ENCODE assay signal across 8 cellular contexts in the genomic region with DNA sequence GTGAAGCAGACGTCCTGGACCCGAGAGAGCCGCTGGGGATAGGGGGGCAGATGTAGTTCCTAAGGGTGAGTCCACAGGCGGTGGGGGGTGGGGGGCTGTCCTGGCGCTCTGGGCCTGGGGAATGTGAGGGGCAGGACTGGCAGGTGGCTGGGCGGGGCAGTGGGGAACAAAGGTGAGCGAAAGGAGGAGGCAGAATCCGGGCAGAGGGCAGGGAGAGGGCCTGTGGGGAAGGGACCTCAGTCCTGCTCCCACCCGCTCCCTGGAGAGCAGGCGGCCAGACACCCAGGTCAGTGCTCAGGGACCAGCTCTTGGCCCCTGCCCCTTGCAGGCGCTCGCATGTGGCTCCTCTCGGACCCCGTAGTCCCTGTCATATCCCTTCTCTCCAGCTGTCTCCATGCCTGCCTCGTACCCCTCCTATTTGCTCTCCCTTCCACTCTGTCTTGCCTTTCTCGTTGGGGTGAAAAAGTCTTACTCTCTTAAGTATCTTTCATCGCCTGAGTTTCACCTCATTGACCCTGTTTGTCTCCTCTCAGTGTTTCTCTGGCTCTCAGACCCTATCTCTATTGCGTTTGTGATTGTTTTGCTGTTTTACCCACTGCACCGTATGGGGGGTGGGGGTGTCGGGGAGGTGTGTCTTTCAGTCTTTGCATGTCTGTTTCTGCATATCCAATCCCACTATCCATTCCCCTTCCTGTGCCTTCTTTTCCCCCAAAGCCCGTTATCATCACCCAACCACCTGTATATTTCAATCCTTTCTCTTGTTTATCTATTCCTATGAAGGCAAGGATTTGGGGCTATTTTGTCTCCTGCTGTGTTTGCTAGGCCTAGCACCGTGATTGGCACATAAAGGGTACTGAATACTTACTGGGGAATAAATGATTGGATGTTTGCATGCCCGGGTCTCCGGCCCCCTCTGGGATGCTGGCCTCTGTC. TPM values are rescaled to one million over a fixed set of nuclear protein-coding genes. Genes with fewer than 3 reads are reported as not detected.
DNase-seq lines count a peak whose midpoint lies in the region; ATAC-seq and TF ChIP-seq lines count a peak whose summit lies in the region.

No MANE protein-coding gene starts in this region.

- peak overlapping the region; percentile 95 for H3K4me2 ChIP-seq in KMS-11

- H3K4me3 Mint-ChIP-seq in natural killer cell, result peak overlapping the region; percentile 21

- H3K9me3 ChIP-seq in BE2C, result no peaks in the 10 kb centered on the region

- H3K36me3 Mint-ChIP-seq in natural killer cell, result no peaks in the 10 kb centered on the region

- no peak for ATAC-seq in natural killer cell
- no peak for ATAC-seq in GM21717 (IDR thresholded peaks at IDR 0.05; ENCODE audit: unreplicated experiment)
- ATAC-seq in GM18505 (IDR thresholded peaks at IDR 0.05; ENCODE audit: unreplicated experiment), result no peak

- H3K4me1 ChIP-seq in BE2C, result no peaks in the 10 kb centered on the region; the same call in 1 of the 2 replicates
- peaks cover 40% of the 10 kb centered on the region for H3K4me1 ChIP-seq in KMS-11 (ENCODE audit: low read depth, poor library complexity, severe bottlenecking)

- no peak for TF ChIP-seq POLR2A in GM18505 (IDR thresholded peaks at IDR 0.05; ENCODE audit: borderline replicate concordance, extremely low read depth, insufficient read depth, insufficient read length)

- TF ChIP-seq CTCF in BE2C (IDR thresholded peaks at IDR 0.05; ENCODE audit: low read depth, low read length), result no peak
- no peak for TF ChIP-seq CTCF in KMS-11 (conservative IDR thresholded peaks at IDR 0.05; ENCODE audit: low read depth, low read length)
- no peak for TF ChIP-seq CTCF in choroid plexus epithelial cell (conservative IDR thresholded peaks at IDR 0.05; ENCODE audit: low read depth, low read length)
- no peak for TF ChIP-seq CTCF in natural killer cell (IDR thresholded peaks at IDR 0.05)

- H3K4me3 ChIP-seq in BE2C (ENCODE audit: low read depth, low read length) (peak overlapping the region; percentile 78), KMS-11 (IDR thresholded peaks at IDR 0.05; ENCODE audit: insufficient read depth, low read depth, low read length) (peak overlapping the region; percentile 56), choroid plexus epithelial cell (ENCODE audit: low read depth, low read length) (peak overlapping the region; percentile 70)

- DNase-seq in BE2C, result no peak
- DNase-seq in choroid plexus epithelial cell (ENCODE audit: low read depth), result no peak
- DNase-seq in natural killer cell, result no peak
- no peak for DNase-seq in NCI-H187 treated with DMSO at 0.1 percent for 48 hours (lab: John Stamatoyannopoulos, UW)
- DNase-seq in COLO829 (ENCODE audit: low spot score), result no peak

- peak overlapping the region; percentile 43; the same call in 1 of the 2 replicates for H3K9ac ChIP-seq in KMS-11

- no peak overlapping the region for H3K27ac ChIP-seq in KMS-11

- H3K27ac Mint-ChIP-seq in natural killer cell, result peak overlapping the region; percentile 82 to 87

- H3K4me1 Mint-ChIP-seq in natural killer cell, result peaks cover 31 to 52% of the 10 kb centered on the region in 2 donors

- H2AFZ ChIP-seq in KMS-11 (ENCODE audit: low read depth), result no peak overlapping the region

- H4K20me1 ChIP-seq in KMS-11 (ENCODE audit: insufficient read depth), result no peaks in the 10 kb centered on the region

- H3K9me3 Mint-ChIP-seq in natural killer cell, result no peaks in the 10 kb centered on the region

- no peaks in the 10 kb centered on the region for H3K27me3 Mint-ChIP-seq in natural killer cell (ENCODE audit: low read depth in 2 of 2)

- H3K79me2 ChIP-seq in KMS-11 (ENCODE audit: insufficient read depth, low read depth), result peaks cover 8% of the 10 kb centered on the region; the same call in 1 of the 2 replicates

- no peaks in the 10 kb centered on the region for H3K36me3 ChIP-seq in BE2C
- H3K36me3 ChIP-seq in KMS-11 (ENCODE audit: insufficient read depth), result no peaks in the 10 kb centered on the region

- intact Hi-C loops in natural killer cell (cut with micrococcal nuclease), result no loop called here

- H3K27me3 ChIP-seq in BE2C, result no peaks in the 10 kb centered on the region
- H3K27me3 ChIP-seq in KMS-11 (ENCODE audit: insufficient read depth, low read depth), result no peaks in the 10 kb centered on the region

RNA-seq across cellular contexts. Expression of gene SPHK2, which starts 5.8 kb away (rescaled TPM):
- 41.5 TPM for polyA plus RNA-seq in BE2C (2012; ENCODE audit: insufficient read depth, insufficient read length, low read depth)
- 10 to 100 TPM; 18.6 to 28.3 (median 23.2) TPM for total RNA-seq in natural killer cell

RNA-seq across cellular contexts. Expression of gene RPL18, which starts 6.1 kb away (rescaled TPM):
- polyA plus RNA-seq in BE2C (2012; ENCODE audit: insufficient read depth, insufficient read length, low read depth), result 1,689 TPM
- 1,000 to 10,000 TPM in 2 of 3 donors, 100 to 1,000 TPM in 1; 900 to 1,086 (median 1,066) TPM for total RNA-seq in natural killer cell

RNA-seq across cellular contexts. Expression of gene FAM83E, which starts 10.2 kb away (rescaled TPM):
- polyA plus RNA-seq in BE2C (2012; ENCODE audit: insufficient read depth, insufficient read length, low read depth), result 0.48 TPM
- total RNA-seq in natural killer cell, result 1 to 10 TPM in 2 of 3 donors, under 1 TPM in 1; 0.70 to 1.3 (median 1.1) TPM

RNA-seq across cellular contexts. Expression of gene DBP, which starts 12.1 kb away (rescaled TPM):
- 47.7 TPM for polyA plus RNA-seq in BE2C (2012; ENCODE audit: insufficient read depth, insufficient read length, low read depth)
- 10 to 100 TPM; 16.4 to 31.2 (median 24.3) TPM for total RNA-seq in natural killer cell

RNA-seq across cellular contexts. Expression of gene SPACA4, which starts 18.5 kb away (rescaled TPM):
- not detected for polyA plus RNA-seq in BE2C (2012; ENCODE audit: insufficient read depth, insufficient read length, low read depth)
- not detected for total RNA-seq in natural killer cell
